1 cellular context compared by ENCODE assay signal in genomic region chr19:51003316-51003715, GRCh38.
TF ChIP-seq lines count a peak whose summit lies in the region.

No MANE protein-coding gene starts in this region.

TF ChIP-seq in HCT116, 20 proteins besides CTCF, POLR2A, EP300 and RAD21 (continued from another document):
- no peak for TF ChIP-seq EGR1 (IDR thresholded peaks at IDR 0.05; ENCODE audit: low read depth)
- no peak for TF ChIP-seq ZFX (IDR thresholded peaks at IDR 0.05)
- TF ChIP-seq ATF3 (IDR thresholded peaks at IDR 0.05): no peak
- TF ChIP-seq POLR2AphosphoS5 (IDR thresholded peaks at IDR 0.05; ENCODE audit: low read depth, low read length): no peak
